21 cellular contexts compared by ENCODE assay signal in the genomic region with DNA sequence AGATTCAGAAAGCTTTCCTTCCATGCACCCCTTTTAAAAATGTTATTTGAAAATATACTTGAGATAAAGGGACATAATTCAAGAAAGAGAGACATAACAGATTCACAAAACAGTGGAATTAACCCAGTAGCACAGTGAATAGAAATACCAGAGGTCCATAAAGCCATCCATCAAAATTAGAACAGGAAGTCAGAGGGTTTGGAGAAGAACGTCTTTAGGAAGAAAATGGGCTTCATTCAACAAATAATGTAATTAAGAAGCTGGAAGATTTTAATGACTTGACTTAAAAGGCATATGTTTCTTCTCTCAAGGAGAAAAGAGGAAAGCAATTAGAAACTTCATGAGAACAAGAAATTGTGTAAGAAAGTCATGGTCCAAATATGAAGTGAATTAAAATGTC.
"Had no signal": no experiment of that assay in that cellular context is flagged by ENCODE, and none has a peak within 500 bp of the region (broad histone marks: within the 10 kb centered on the region; RNA-seq: fewer than 3 reads in every experiment).

No MANE protein-coding gene starts in this region.

- H3K36me3 Mint-ChIP-seq: brain had no signal

- H3K4me3 Mint-ChIP-seq: activated CD8-positive, alpha-beta T cell treated with anti-CD3 and anti-CD28 coated beads for 36 hours; activated T-cell treated with anti-CD3 and anti-CD28 coated beads, Interleukin-2, amount 50 U/mL, for 72 hours; brain had no signal

- H3K4me3 ChIP-seq: K562, PC-9 had no signal

- H3K27ac Mint-ChIP-seq: activated CD8-positive, alpha-beta T cell treated with anti-CD3 and anti-CD28 coated beads for 36 hours; activated T-cell treated with anti-CD3 and anti-CD28 coated beads, Interleukin-2, amount 50 U/mL, for 72 hours; activated T-helper 2 cell treated with anti-CD3 and anti-CD28 coated beads, Interferon-gamma antibody, Interleukin-2, Interleukin-4, amounts not matched to agents 10 μg/mL and 5 μg/mL and 100 μg/mL, durations not matched to agents 14 hours and 24 hours and 36 hours; brain had no signal

- H3K9me3 Mint-ChIP-seq: activated CD8-positive, alpha-beta T cell treated with anti-CD3 and anti-CD28 coated beads for 36 hours; activated T-helper 2 cell treated with anti-CD3 and anti-CD28 coated beads, Interferon-gamma antibody, Interleukin-2, Interleukin-4, amounts not matched to agents 10 μg/mL and 5 μg/mL and 100 μg/mL, durations not matched to agents 14 hours and 24 hours and 36 hours; brain had no signal

- DNase-seq: activated CD4-positive, alpha-beta T cell treated with anti-CD3 and anti-CD28 coated beads for 4 hours; activated CD8-positive, alpha-beta memory T cell treated with anti-CD3 and anti-CD28 coated beads, Interleukin-2, amount 50 U/mL, for 4 hours; activated CD8-positive, alpha-beta T cell treated with anti-CD3 and anti-CD28 coated beads for 36 hours; activated gamma-delta T cell treated with Interleukin-2 at 50 U/mL for 16 hours; activated naive CD4-positive, alpha-beta T cell treated with anti-CD3 and anti-CD28 coated beads, Interleukin-2, amount 50 U/mL, for 16 hours; activated T-cell treated with anti-CD3 and anti-CD28 coated beads, Interleukin-2, amount 50 U/mL, for 72 hours; amniotic stem cell; Karpas-422; MM.1S; NCI-H1105; NCI-H1436; NCI-H1694 treated with DMSO at 0.1 percent for 48 hours; NCI-H2081; NCI-H446; NCI-H524; PC-9; SHP77 treated with DMSO at 0.1 percent for 48 hours; T-helper 1 cell had no signal

- H3K4me1 Mint-ChIP-seq: brain had no signal
